Comparison of ENCODE assay signal across 1 cellular context in the genomic region with DNA sequence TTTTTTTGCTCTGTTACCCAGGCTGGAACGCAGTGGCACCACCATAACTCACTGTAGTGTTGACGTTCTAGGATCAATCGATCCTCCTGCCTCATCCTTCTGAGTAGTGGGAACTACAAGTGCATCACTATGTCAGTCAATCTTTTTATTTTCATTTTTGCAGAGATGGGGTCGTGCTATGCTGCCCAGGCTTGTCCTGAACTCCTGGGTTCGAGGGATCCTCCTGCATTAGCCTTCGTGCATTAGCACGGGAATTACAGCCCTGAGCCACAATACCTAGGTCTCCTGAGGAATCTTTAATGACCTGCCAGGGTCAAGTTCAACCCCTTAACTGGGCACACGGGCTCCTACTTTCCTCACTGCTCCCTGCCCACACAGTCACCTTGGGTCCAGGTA.
TF ChIP-seq lines count a peak whose summit lies in the region.

No MANE protein-coding gene starts in this region.

TF ChIP-seq in HepG2, 621 proteins besides CTCF, POLR2A, EP300 and RAD21 (continued from another document):
- TF ChIP-seq CAMTA2 (CRISPR knock-in tag; IDR thresholded peaks at IDR 0.05; ENCODE audit: borderline replicate concordance), result no peak
- TF ChIP-seq, protein P1, sequence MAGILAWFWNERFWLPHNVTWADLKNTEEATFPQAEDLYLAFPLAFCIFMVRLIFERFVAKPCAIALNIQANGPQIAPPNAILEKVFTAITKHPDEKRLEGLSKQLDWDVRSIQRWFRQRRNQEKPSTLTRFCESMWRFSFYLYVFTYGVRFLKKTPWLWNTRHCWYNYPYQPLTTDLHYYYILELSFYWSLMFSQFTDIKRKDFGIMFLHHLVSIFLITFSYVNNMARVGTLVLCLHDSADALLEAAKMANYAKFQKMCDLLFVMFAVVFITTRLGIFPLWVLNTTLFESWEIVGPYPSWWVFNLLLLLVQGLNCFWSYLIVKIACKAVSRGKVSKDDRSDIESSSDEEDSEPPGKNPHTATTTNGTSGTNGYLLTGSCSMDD (CRISPR knock-in tag; IDR thresholded peaks at IDR 0.05), result no peak
- TF ChIP-seq FOXJ3 (CRISPR knock-in tag; IDR thresholded peaks at IDR 0.05; ENCODE audit: borderline replicate concordance), result no peak
- no peak for TF ChIP-seq FOXM1 (CRISPR knock-in tag; IDR thresholded peaks at IDR 0.05)
- TF ChIP-seq KDM5B (CRISPR knock-in tag; IDR thresholded peaks at IDR 0.05; ENCODE audit: borderline replicate concordance), result no peak
- TF ChIP-seq, protein P2, sequence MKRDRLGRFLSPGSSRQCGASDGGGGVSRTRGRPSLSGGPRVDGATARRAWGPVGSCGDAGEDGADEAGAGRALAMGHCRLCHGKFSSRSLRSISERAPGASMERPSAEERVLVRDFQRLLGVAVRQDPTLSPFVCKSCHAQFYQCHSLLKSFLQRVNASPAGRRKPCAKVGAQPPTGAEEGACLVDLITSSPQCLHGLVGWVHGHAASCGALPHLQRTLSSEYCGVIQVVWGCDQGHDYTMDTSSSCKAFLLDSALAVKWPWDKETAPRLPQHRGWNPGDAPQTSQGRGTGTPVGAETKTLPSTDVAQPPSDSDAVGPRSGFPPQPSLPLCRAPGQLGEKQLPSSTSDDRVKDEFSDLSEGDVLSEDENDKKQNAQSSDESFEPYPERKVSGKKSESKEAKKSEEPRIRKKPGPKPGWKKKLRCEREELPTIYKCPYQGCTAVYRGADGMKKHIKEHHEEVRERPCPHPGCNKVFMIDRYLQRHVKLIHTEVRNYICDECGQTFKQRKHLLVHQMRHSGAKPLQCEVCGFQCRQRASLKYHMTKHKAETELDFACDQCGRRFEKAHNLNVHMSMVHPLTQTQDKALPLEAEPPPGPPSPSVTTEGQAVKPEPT (CRISPR knock-in tag; IDR thresholded peaks at IDR 0.05; ENCODE audit: low read depth), result no peak
- TF ChIP-seq ZNF510 (CRISPR knock-in tag; IDR thresholded peaks at IDR 0.05; ENCODE audit: low read depth), result peak; percentile 3; the same call in 1 of the 2 replicates
- no peak for TF ChIP-seq ZNF530 (CRISPR knock-in tag; IDR thresholded peaks at IDR 0.05; ENCODE audit: low read depth)
- no peak for TF ChIP-seq ZSCAN22 (CRISPR knock-in tag; IDR thresholded peaks at IDR 0.05)
- no peak for TF ChIP-seq ZNF781 (CRISPR knock-in tag; IDR thresholded peaks at IDR 0.05; ENCODE audit: borderline replicate concordance, not compliant biosample characterization)
- TF ChIP-seq, protein P3, sequence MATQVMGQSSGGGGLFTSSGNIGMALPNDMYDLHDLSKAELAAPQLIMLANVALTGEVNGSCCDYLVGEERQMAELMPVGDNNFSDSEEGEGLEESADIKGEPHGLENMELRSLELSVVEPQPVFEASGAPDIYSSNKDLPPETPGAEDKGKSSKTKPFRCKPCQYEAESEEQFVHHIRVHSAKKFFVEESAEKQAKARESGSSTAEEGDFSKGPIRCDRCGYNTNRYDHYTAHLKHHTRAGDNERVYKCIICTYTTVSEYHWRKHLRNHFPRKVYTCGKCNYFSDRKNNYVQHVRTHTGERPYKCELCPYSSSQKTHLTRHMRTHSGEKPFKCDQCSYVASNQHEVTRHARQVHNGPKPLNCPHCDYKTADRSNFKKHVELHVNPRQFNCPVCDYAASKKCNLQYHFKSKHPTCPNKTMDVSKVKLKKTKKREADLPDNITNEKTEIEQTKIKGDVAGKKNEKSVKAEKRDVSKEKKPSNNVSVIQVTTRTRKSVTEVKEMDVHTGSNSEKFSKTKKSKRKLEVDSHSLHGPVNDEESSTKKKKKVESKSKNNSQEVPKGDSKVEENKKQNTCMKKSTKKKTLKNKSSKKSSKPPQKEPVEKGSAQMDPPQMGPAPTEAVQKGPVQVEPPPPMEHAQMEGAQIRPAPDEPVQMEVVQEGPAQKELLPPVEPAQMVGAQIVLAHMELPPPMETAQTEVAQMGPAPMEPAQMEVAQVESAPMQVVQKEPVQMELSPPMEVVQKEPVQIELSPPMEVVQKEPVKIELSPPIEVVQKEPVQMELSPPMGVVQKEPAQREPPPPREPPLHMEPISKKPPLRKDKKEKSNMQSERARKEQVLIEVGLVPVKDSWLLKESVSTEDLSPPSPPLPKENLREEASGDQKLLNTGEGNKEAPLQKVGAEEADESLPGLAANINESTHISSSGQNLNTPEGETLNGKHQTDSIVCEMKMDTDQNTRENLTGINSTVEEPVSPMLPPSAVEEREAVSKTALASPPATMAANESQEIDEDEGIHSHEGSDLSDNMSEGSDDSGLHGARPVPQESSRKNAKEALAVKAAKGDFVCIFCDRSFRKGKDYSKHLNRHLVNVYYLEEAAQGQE (IDR thresholded peaks at IDR 0.05; ENCODE audit: borderline replicate concordance in 1 of 2, low read depth in 1 of 2, low read length in 2 of 2), result no peak
- TF ChIP-seq SRSF1 (optimal IDR thresholded peaks at IDR 0.05; ENCODE audit: low read depth, low read length), result no peak
- 0 out of 2 replicates have a peak, but pooled peaks have one; percentile 5 for TF ChIP-seq ZNF230 (CRISPR knock-in tag; IDR thresholded peaks at IDR 0.05)
- TF ChIP-seq ZNF878 (CRISPR knock-in tag; IDR thresholded peaks at IDR 0.05), result no peak
- TF ChIP-seq ONECUT2 (CRISPR knock-in tag; IDR thresholded peaks at IDR 0.05), result peak; percentile 25; the same call in 1 of the 2 replicates
- no peak for TF ChIP-seq ELF1 (CRISPR knock-in tag; IDR thresholded peaks at IDR 0.05)
- 0 out of 2 replicates have a peak, but pooled peaks have one; percentile 34 for TF ChIP-seq ZNF724P (CRISPR knock-in tag; IDR thresholded peaks at IDR 0.05; ENCODE audit: borderline replicate concordance)
- no peak for TF ChIP-seq CREM (IDR thresholded peaks at IDR 0.05)
- no peak for TF ChIP-seq CREM (CRISPR knock-in tag; IDR thresholded peaks at IDR 0.05)
- TF ChIP-seq RFX5 (IDR thresholded peaks at IDR 0.05; ENCODE audit: low read depth, low read length), result no peak
- no peak for TF ChIP-seq KDM6A (CRISPR knock-in tag; IDR thresholded peaks at IDR 0.05; ENCODE audit: low read depth)
- TF ChIP-seq NFYB (CRISPR knock-in tag; IDR thresholded peaks at IDR 0.05), result no peak
- no peak for TF ChIP-seq ZNF329 (CRISPR knock-in tag; IDR thresholded peaks at IDR 0.05; ENCODE audit: low read depth)
- no peak for TF ChIP-seq MBNL3 (CRISPR knock-in tag; conservative IDR thresholded peaks at IDR 0.05)
- TF ChIP-seq ZNF121 (CRISPR knock-in tag; IDR thresholded peaks at IDR 0.05), result peak; percentile 34; the same call in 1 of the 2 replicates
- no peak for TF ChIP-seq ATRX (CRISPR knock-in tag; IDR thresholded peaks at IDR 0.05; ENCODE audit: borderline replicate concordance)
- TF ChIP-seq, protein P4, sequence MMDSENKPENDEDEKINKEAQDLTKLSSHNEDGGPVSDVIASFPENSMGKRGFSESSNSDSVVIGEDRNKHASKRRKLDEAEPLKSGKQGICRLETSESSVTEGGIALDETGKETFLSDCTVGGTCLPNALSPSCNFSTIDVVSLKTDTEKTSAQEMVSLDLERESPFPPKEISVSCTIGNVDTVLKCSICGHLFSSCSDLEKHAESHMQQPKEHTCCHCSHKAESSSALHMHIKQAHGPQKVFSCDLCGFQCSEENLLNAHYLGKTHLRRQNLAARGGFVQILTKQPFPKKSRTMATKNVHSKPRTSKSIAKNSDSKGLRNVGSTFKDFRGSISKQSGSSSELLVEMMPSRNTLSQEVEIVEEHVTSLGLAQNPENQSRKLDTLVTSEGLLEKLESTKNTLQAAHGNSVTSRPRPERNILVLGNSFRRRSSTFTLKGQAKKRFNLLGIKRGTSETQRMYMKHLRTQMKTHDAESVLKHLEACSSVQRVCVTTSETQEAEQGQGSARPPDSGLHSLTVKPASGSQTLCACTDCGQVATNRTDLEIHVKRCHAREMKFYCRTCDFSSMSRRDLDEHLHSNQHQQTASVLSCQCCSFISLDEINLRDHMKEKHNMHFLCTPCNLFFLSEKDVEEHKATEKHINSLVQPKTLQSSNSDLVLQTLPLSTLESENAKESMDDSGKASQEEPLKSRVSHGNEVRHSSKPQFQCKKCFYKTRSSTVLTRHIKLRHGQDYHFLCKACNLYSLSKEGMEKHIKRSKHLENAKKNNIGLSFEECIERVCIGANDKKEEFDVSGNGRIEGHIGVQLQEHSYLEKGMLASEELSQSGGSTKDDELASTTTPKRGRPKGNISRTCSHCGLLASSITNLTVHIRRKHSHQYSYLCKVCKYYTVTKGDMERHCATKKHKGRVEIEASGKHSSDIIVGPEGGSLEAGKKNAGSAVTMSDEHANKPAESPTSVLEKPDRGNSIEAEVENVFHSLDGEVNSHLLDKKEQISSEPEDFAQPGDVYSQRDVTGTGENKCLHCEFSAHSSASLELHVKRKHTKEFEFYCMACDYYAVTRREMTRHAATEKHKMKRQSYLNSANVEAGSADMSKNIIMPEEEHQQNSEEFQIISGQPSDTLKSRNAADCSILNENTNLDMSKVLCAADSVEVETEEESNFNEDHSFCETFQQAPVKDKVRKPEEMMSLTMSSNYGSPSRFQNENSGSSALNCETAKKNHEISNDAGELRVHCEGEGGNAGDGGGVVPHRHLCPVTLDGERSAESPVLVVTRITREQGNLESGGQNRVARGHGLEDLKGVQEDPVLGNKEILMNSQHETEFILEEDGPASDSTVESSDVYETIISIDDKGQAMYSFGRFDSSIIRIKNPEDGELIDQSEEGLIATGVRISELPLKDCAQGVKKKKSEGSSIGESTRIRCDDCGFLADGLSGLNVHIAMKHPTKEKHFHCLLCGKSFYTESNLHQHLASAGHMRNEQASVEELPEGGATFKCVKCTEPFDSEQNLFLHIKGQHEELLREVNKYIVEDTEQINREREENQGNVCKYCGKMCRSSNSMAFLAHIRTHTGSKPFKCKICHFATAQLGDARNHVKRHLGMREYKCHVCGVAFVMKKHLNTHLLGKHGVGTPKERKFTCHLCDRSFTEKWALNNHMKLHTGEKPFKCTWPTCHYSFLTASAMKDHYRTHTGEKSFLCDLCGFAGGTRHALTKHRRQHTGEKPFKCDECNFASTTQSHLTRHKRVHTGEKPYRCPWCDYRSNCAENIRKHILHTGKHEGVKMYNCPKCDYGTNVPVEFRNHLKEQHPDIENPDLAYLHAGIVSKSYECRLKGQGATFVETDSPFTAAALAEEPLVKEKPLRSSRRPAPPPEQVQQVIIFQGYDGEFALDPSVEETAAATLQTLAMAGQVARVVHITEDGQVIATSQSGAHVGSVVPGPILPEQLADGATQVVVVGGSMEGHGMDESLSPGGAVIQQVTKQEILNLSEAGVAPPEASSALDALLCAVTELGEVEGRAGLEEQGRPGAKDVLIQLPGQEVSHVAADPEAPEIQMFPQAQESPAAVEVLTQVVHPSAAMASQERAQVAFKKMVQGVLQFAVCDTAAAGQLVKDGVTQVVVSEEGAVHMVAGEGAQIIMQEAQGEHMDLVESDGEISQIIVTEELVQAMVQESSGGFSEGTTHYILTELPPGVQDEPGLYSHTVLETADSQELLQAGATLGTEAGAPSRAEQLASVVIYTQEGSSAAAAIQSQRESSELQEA (CRISPR knock-in tag; IDR thresholded peaks at IDR 0.05; ENCODE audit: not compliant biosample characterization), result no peak
- TF ChIP-seq HCFC1 (IDR thresholded peaks at IDR 0.05; ENCODE audit: low read depth, low read length), result no peak
- no peak for TF ChIP-seq GATAD2A (CRISPR knock-in tag; IDR thresholded peaks at IDR 0.05)
- no peak for TF ChIP-seq KDM2A (CRISPR knock-in tag; IDR thresholded peaks at IDR 0.05; ENCODE audit: borderline replicate concordance, low read depth)
- TF ChIP-seq ARHGAP35 (CRISPR knock-in tag; IDR thresholded peaks at IDR 0.05; ENCODE audit: borderline replicate concordance), result no peak
- no peak for TF ChIP-seq NKX3-1 (CRISPR knock-in tag; IDR thresholded peaks at IDR 0.05)
- TF ChIP-seq, protein P5, sequence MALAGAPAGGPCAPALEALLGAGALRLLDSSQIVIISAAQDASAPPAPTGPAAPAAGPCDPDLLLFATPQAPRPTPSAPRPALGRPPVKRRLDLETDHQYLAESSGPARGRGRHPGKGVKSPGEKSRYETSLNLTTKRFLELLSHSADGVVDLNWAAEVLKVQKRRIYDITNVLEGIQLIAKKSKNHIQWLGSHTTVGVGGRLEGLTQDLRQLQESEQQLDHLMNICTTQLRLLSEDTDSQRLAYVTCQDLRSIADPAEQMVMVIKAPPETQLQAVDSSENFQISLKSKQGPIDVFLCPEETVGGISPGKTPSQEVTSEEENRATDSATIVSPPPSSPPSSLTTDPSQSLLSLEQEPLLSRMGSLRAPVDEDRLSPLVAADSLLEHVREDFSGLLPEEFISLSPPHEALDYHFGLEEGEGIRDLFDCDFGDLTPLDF (CRISPR knock-in tag; IDR thresholded peaks at IDR 0.05), result no peak
- TF ChIP-seq MXD4 (CRISPR knock-in tag; IDR thresholded peaks at IDR 0.05), result no peak
- no peak for TF ChIP-seq ZNF207 (IDR thresholded peaks at IDR 0.05; ENCODE audit: borderline replicate concordance)
- no peak for TF ChIP-seq KLF11 (CRISPR knock-in tag; IDR thresholded peaks at IDR 0.05)
- TF ChIP-seq ARNT2 (CRISPR knock-in tag; IDR thresholded peaks at IDR 0.05; ENCODE audit: low read depth), result 0 out of 2 replicates have a peak, but pooled peaks have one; percentile 36
- no peak for TF ChIP-seq ZNF138 (CRISPR knock-in tag; IDR thresholded peaks at IDR 0.05; ENCODE audit: low read depth)
